13 cellular contexts compared by ENCODE assay signal in the genomic region with DNA sequence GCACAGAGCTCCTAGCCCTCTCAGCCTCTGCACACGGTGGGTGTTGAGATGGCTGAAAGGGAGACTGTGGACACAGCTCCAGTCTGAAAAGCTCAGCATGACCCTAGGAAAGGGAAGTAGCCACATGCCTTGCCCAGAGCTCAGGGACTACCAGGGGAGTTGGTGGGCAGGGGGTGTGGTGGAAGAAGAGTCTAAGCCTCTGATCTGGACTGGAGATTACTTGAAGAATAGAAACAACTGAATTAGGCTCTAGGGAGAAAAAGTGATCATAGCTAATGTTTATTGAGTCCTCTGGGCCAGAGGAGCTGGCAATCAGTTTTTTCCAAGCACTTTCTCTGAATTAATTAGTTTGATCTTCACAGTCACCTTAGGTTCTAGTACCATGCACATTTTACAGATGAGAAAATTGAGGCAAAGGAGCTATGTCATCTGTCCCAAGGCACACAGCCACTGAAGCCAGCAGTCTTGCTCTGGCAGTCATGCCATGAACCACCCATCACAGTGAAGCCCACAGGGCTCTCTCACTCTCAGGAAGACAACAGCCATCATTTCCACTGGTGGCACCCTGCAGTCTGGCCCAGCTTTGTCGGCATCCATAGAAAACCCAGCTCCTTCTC. TPM values are rescaled to one million over a fixed set of nuclear protein-coding genes. Genes with fewer than 3 reads are reported as not detected.
A peak's percentile ranks its signal among the peaks of the same experiment; 100 is the strongest.
DNase-seq lines count a peak whose midpoint lies in the region; ATAC-seq and TF ChIP-seq lines count a peak whose summit lies in the region.
"Had no signal": no experiment of that assay in that cellular context is flagged by ENCODE, and none has a peak within 500 bp of the region (broad histone marks: within the 10 kb centered on the region; RNA-seq: fewer than 3 reads in every experiment).

No MANE protein-coding gene starts in this region.

- intact Hi-C loops in MCF 10A (cut with micrococcal nuclease) = no loop called here

- H3K4me1 ChIP-seq in urinary bladder (ENCODE audit: insufficient read depth) = no peaks in the 10 kb centered on the region

- no peaks in the 10 kb centered on the region for H3K36me3 ChIP-seq in urinary bladder (ENCODE audit: insufficient read depth)
- H3K36me3 ChIP-seq: left lung had no signal

- DNase-seq in MCF 10A (ENCODE audit: unreplicated experiment) (no peak), mesothelial cell of epicardium (ENCODE audit: low spot score in 2 of 2, unreplicated experiment in 2 of 2) (no peak), HK-2 (ENCODE audit: unreplicated experiment) (no peak), T-helper 2 cell (no peak)
- DNase-seq: activated naive CD4-positive, alpha-beta T cell treated with anti-CD3 and anti-CD28 coated beads for 36 hours; left lung; natural killer cell; stimulated activated CD8-positive, alpha-beta memory T cell treated with anti-CD3 and anti-CD28 coated beads, Interleukin-4, amount 100 ng/mL, for 48 hours had no signal

- H3K4me3 Mint-ChIP-seq in MCF 10A (ENCODE audit: unreplicated experiment) (peak overlapping the region; percentile 59), mesothelial cell of epicardium (no peak overlapping the region)
- H3K4me3 Mint-ChIP-seq: activated naive CD4-positive, alpha-beta T cell treated with anti-CD3 and anti-CD28 coated beads for 36 hours; CD8-positive, alpha-beta memory T cell; natural killer cell; T-helper 1 cell treated with Interleukin-12 subunit alpha and Interleukin-12 subunit beta and Interleukin-4 antibody, amounts not matched to agents 30 μg/mL and 1 μg/mL, for 36 hours had no signal

- CTCF ChIA-PET in MCF 10A (lab: Yijun Ruan, JAX) = interaction anchor here (0.6 to 5.8 kb wide), 11 partner anchors 8 to 116 kb away, joined by 3 to 32 read pairs (median 4); a partner anchor contains a TSS

- H3K4me1 Mint-ChIP-seq in MCF 10A (ENCODE audit: insufficient read depth, unreplicated experiment) (peaks cover 71% of the 10 kb centered on the region), mesothelial cell of epicardium (peaks cover 30% of the 10 kb centered on the region)
- H3K4me1 Mint-ChIP-seq: CD8-positive, alpha-beta memory T cell; natural killer cell had no signal

- H3K27ac ChIP-seq in urinary bladder (ENCODE audit: low read depth) = peak overlapping the region; percentile 77
- H3K27ac ChIP-seq: left lung had no signal

- WGBS in urinary bladder = 76% methylated on average over 2 of the region's 2 CpGs

- TF ChIP-seq CTCF in MCF 10A (IDR thresholded peaks at IDR 0.05; ENCODE audit: unreplicated experiment) = no peak
- no peak for TF ChIP-seq CTCF in mesothelial cell of epicardium (IDR thresholded peaks at IDR 0.05; ENCODE audit: unreplicated experiment)

- BruUV-seq in MCF 10A (replicated peaks; lab: Mats Ljungman, UMichigan) = no TSS peak

- no peak overlapping the region for H3K4me3 ChIP-seq in urinary bladder (ENCODE audit: low read depth, low read length)
- H3K4me3 ChIP-seq: left lung had no signal

- H3K27ac Mint-ChIP-seq in MCF 10A (ENCODE audit: low read depth, unreplicated experiment) = peak overlapping the region; percentile 88
- peak overlapping the region; percentile 88 for H3K27ac Mint-ChIP-seq in mesothelial cell of epicardium
- H3K27ac Mint-ChIP-seq: activated naive CD4-positive, alpha-beta T cell treated with anti-CD3 and anti-CD28 coated beads for 36 hours; CD8-positive, alpha-beta memory T cell; natural killer cell; T-helper 1 cell treated with Interleukin-12 subunit alpha and Interleukin-12 subunit beta and Interleukin-4 antibody, amounts not matched to agents 30 μg/mL and 1 μg/mL, for 36 hours had no signal

- H3K9me3 Mint-ChIP-seq in MCF 10A (ENCODE audit: unreplicated experiment) (no peaks in the 10 kb centered on the region), mesothelial cell of epicardium (no peaks in the 10 kb centered on the region)
- H3K9me3 Mint-ChIP-seq: activated naive CD4-positive, alpha-beta T cell treated with anti-CD3 and anti-CD28 coated beads for 36 hours; CD8-positive, alpha-beta memory T cell; natural killer cell; T-helper 1 cell treated with Interleukin-12 subunit alpha and Interleukin-12 subunit beta and Interleukin-4 antibody, amounts not matched to agents 30 μg/mL and 1 μg/mL, for 36 hours had no signal

- ATAC-seq in HG02885 (IDR thresholded peaks at IDR 0.05; ENCODE audit: poor library complexity, unreplicated experiment) (peak; percentile 18), GM18858 (IDR thresholded peaks at IDR 0.05; ENCODE audit: unreplicated experiment) (no peak)
- ATAC-seq: natural killer cell had no signal

- H3K36me3 Mint-ChIP-seq in MCF 10A (ENCODE audit: insufficient read depth, unreplicated experiment) (peaks cover 16% of the 10 kb centered on the region), mesothelial cell of epicardium (no peaks in the 10 kb centered on the region)
- H3K36me3 Mint-ChIP-seq: CD8-positive, alpha-beta memory T cell; natural killer cell had no signal

- H3K27me3 Mint-ChIP-seq in MCF 10A (ENCODE audit: insufficient read depth, unreplicated experiment) (no peaks in the 10 kb centered on the region), mesothelial cell of epicardium (ENCODE audit: low read depth) (no peaks in the 10 kb centered on the region)

- POLR2A ChIA-PET in MCF 10A (lab: Yijun Ruan, JAX) = interaction anchor here (0.7 to 13.0 kb wide), 9 partner anchors 9 to 163 kb away, joined by 3 to 222 read pairs (median 16); a partner anchor contains a TSS

RNA-seq across cellular contexts. Expression of a gene that starts 10.3 kb away (rescaled TPM):
- total RNA-seq in MCF 10A (2022) (214 and 232 TPM in 2 replicates), mesothelial cell of epicardium (45.5 to 50.7 TPM (median 48.3 TPM) in 3 replicates), urinary bladder (87.1 TPM)
- 65.3 TPM for polyA plus RNA-seq in urinary bladder
- polyA plus RNA-seq: CD8-positive, alpha-beta memory T cell had no signal
